Comparison of ENCODE assay signal across 8 cellular contexts in genomic region chr9:17116400-17116837, GRCh38. TPM values are rescaled to one million over a fixed set of nuclear protein-coding genes. Genes with fewer than 3 reads are reported as not detected.
DNase-seq lines count a peak whose midpoint lies in the region; ATAC-seq and TF ChIP-seq lines count a peak whose summit lies in the region.

No MANE protein-coding gene starts in this region.

- ATAC-seq in Right ventricle myocardium inferior = no peak
- peak; percentile 69 for ATAC-seq in lung (ENCODE audit: insufficient read depth, low FRiP score)
- no peak for ATAC-seq in HG03025 (IDR thresholded peaks at IDR 0.05; ENCODE audit: low FRiP score, unreplicated experiment)
- ATAC-seq in activated T-cell treated with anti-CD3 and anti-CD28 coated beads, Interleukin-2, amount 50 U/mL, for 72 hours (replicated peaks in 1 of 2) = no peak

- 4% methylated on average over 4 of the region's 4 CpGs for WGBS in mammary epithelial cell (ENCODE audit: low coverage, missing lambda C conversion rate)
- WGBS in lung, 2 donors = 28 to 39% methylated on average over 4 of the region's 4 CpGs

- DNase-seq in cardiac muscle cell (ENCODE audit: low read depth in 1 of 2, low spot score in 1 of 2) (peak; percentile 39 to 56), Right ventricle myocardium inferior (ENCODE audit: missing footprints) (no peak), NCI-H345 treated with DMSO at 0.1 percent for 48 hours (lab: John Stamatoyannopoulos, UW; ENCODE audit: unreplicated experiment) (peak; percentile 48), mammary epithelial cell (peak; percentile 30), lung (ENCODE audit: low spot score) (no peak)
- no peak for DNase-seq in activated T-cell treated with anti-CD3 and anti-CD28 coated beads, Interleukin-2, amount 50 U/mL, for 24 hours
- DNase-seq in activated T-cell treated with anti-CD3 and anti-CD28 coated beads, Interleukin-2, amount 50 U/mL, for 72 hours = no peak

- no peaks in the 10 kb centered on the region for H4K20me1 ChIP-seq in mammary epithelial cell (ENCODE audit: insufficient read depth, low read length)

- H3K9me3 Mint-ChIP-seq in activated T-cell treated with anti-CD3 and anti-CD28 coated beads, Interleukin-2, amount 50 U/mL, for 24 hours = no peaks in the 10 kb centered on the region
- no peaks in the 10 kb centered on the region for H3K9me3 Mint-ChIP-seq in activated T-cell treated with anti-CD3 and anti-CD28 coated beads, Interleukin-2, amount 50 U/mL, for 72 hours

- CTCF ChIA-PET in mammary epithelial cell (lab: Charles Lee; ENCODE audit: low non-redundant PET) = no interaction called here

- intact Hi-C loops in Right ventricle myocardium inferior (cut with DNase I) (loop anchor here (2.0 kb wide), 1 partner anchor 346 kb away; no protein-coding TSS in a partner anchor), mammary epithelial cell (cut with micrococcal nuclease) (loop anchor here (1.0 to 5.0 kb wide), 2 partner anchors 286 to 347 kb away; no protein-coding TSS in a partner anchor)

- no peak overlapping the region for H3K9ac ChIP-seq in mammary epithelial cell (ENCODE audit: insufficient read depth, low read length)

- H3K4me2 ChIP-seq in mammary epithelial cell (ENCODE audit: insufficient read depth, low read depth, low read length) = no peak overlapping the region

- H3K9me3 ChIP-seq in cardiac muscle cell (ENCODE audit: low read depth) (no peaks in the 10 kb centered on the region), mammary epithelial cell (replicated peaks; ENCODE audit: insufficient read depth, low read length) (no peaks in the 10 kb centered on the region), lung (ENCODE audit: control insufficient read depth in 2 of 2, insufficient read depth in 1 of 2, low read length in 1 of 2) (no peaks in the 10 kb centered on the region)

- no peaks in the 10 kb centered on the region for H3K79me2 ChIP-seq in mammary epithelial cell (ENCODE audit: insufficient read depth, low read length)

- H3K36me3 ChIP-seq in cardiac muscle cell = no peaks in the 10 kb centered on the region
- no peaks in the 10 kb centered on the region for H3K36me3 ChIP-seq in mammary epithelial cell (ENCODE audit: insufficient read depth, low read length)
- H3K36me3 ChIP-seq in lung (ENCODE audit: control insufficient read depth in 2 of 2, insufficient read depth in 2 of 2, low read length in 2 of 2) = no peaks in the 10 kb centered on the region

- in situ Hi-C loops in mammary epithelial cell (cut with MboI; ENCODE audit: low sequenced_read_pairs in 2 of 2) = loop anchor here (10.0 to 25.0 kb wide), 2 partner anchors 338 to 346 kb away; no protein-coding TSS in a partner anchor

- dilution Hi-C loops in mammary epithelial cell (cut with HindIII; ENCODE audit: low sequenced_read_pairs) = no loop called here

- no peaks in the 10 kb centered on the region for H3K4me1 ChIP-seq in cardiac muscle cell (ENCODE audit: low read depth)
- H3K4me1 ChIP-seq in mammary epithelial cell (ENCODE audit: insufficient read depth, low read length) = no peaks in the 10 kb centered on the region
- H3K4me1 ChIP-seq in lung (ENCODE audit: control insufficient read depth in 2 of 2, insufficient read depth in 2 of 2, low read length in 2 of 2) = no peaks in the 10 kb centered on the region

- H3K4me3 ChIP-seq in cardiac muscle cell = no peak overlapping the region
- H3K4me3 ChIP-seq in mammary epithelial cell (replicated peaks in 1 of 3; ENCODE audit: insufficient read depth in 1 of 3, low read depth in 2 of 3, low read length in 3 of 3) = no peak overlapping the region
- H3K4me3 ChIP-seq in lung = no peak overlapping the region

- H3K27ac Mint-ChIP-seq in activated T-cell treated with anti-CD3 and anti-CD28 coated beads, Interleukin-2, amount 50 U/mL, for 24 hours = no peak overlapping the region
- no peak overlapping the region for H3K27ac Mint-ChIP-seq in activated T-cell treated with anti-CD3 and anti-CD28 coated beads, Interleukin-2, amount 50 U/mL, for 72 hours

- peak overlapping the region; percentile 12 for H2AFZ ChIP-seq in mammary epithelial cell (ENCODE audit: low read depth, low read length)

- peak; percentile 44 for TF ChIP-seq CTCF in cardiac muscle cell (IDR thresholded peaks at IDR 0.05; ENCODE audit: low read depth, low read length)
- peak; percentile 41 to 47 for TF ChIP-seq CTCF in mammary epithelial cell (conservative IDR thresholded peaks at IDR 0.05 in 1 of 2, IDR thresholded peaks at IDR 0.05 in 1 of 2; ENCODE audit: extremely low read depth in 1 of 2, insufficient read depth in 1 of 2, low read depth in 1 of 2, low read length in 2 of 2)
- TF ChIP-seq CTCF in lung (IDR thresholded peaks at IDR 0.05; ENCODE audit: control extremely low read depth, extremely low read depth) = peak; percentile 7

- H3K36me3 Mint-ChIP-seq in activated T-cell treated with anti-CD3 and anti-CD28 coated beads, Interleukin-2, amount 50 U/mL, for 24 hours (ENCODE audit: low read depth) = no peaks in the 10 kb centered on the region
- no peaks in the 10 kb centered on the region for H3K36me3 Mint-ChIP-seq in activated T-cell treated with anti-CD3 and anti-CD28 coated beads, Interleukin-2, amount 50 U/mL, for 72 hours (ENCODE audit: insufficient read depth in 2 of 2)

- H3K4me3 Mint-ChIP-seq in activated T-cell treated with anti-CD3 and anti-CD28 coated beads, Interleukin-2, amount 50 U/mL, for 24 hours = no peak overlapping the region
- no peak overlapping the region for H3K4me3 Mint-ChIP-seq in activated T-cell treated with anti-CD3 and anti-CD28 coated beads, Interleukin-2, amount 50 U/mL, for 72 hours

- H3K27me3 Mint-ChIP-seq in activated T-cell treated with anti-CD3 and anti-CD28 coated beads, Interleukin-2, amount 50 U/mL, for 24 hours = no peaks in the 10 kb centered on the region
- H3K27me3 Mint-ChIP-seq in activated T-cell treated with anti-CD3 and anti-CD28 coated beads, Interleukin-2, amount 50 U/mL, for 72 hours (ENCODE audit: low read depth) = no peaks in the 10 kb centered on the region

- no peaks in the 10 kb centered on the region for H3K4me1 Mint-ChIP-seq in activated T-cell treated with anti-CD3 and anti-CD28 coated beads, Interleukin-2, amount 50 U/mL, for 24 hours (ENCODE audit: low read depth)
- no peaks in the 10 kb centered on the region for H3K4me1 Mint-ChIP-seq in activated T-cell treated with anti-CD3 and anti-CD28 coated beads, Interleukin-2, amount 50 U/mL, for 72 hours (ENCODE audit: low read depth)

- H3K27me3 ChIP-seq in cardiac muscle cell (no peaks in the 10 kb centered on the region), mammary epithelial cell (ENCODE audit: insufficient read depth, low read length) (no peaks in the 10 kb centered on the region), lung (ENCODE audit: control insufficient read depth, insufficient read depth) (no peaks in the 10 kb centered on the region)

- BruUV-seq in mammary epithelial cell (replicated peaks; lab: Mats Ljungman, UMichigan) = no TSS peak

- H3K27ac ChIP-seq in cardiac muscle cell = no peak overlapping the region
- no peak overlapping the region for H3K27ac ChIP-seq in mammary epithelial cell (ENCODE audit: insufficient read depth, low read depth, low read length)
- no peak overlapping the region for H3K27ac ChIP-seq in lung (ENCODE audit: low read depth in 1 of 2, low read length in 1 of 2)

RNA-seq across cellular contexts. Expression of gene CNTLN, which starts 18.4 kb away (rescaled TPM):
- total RNA-seq in cardiac muscle cell = 2.4 and 4.3 TPM in 2 replicates
- polyA plus RNA-seq in cardiac muscle cell = 2.9 and 3.7 TPM in 2 replicates
- total RNA-seq in Right ventricle myocardium inferior = 3.8 TPM
- total RNA-seq in mammary epithelial cell = 1 to 10 TPM; 3.5 to 6.3 TPM
- polyA plus RNA-seq in mammary epithelial cell = 2.3 TPM
- polyA minus RNA-seq in mammary epithelial cell = 0.98 TPM
- total RNA-seq in lung = 10 to 100 TPM in 1 of 2 donors, 1 to 10 TPM in 1; 5.4 to 30.3 TPM
- polyA plus RNA-seq in lung = 1 to 10 TPM; 2.1 to 2.7 TPM
- total RNA-seq in activated T-cell treated with anti-CD3 and anti-CD28 coated beads, Interleukin-2, amount 50 U/mL, for 72 hours = under 1 TPM; 0.22 to 0.67 TPM

Comparison
In these comparisons a context has a peak if more than half of its experiments do, and no peak if none do; other contexts are left out.
1. DNase-seq: peak in cardiac muscle cell (2 of 2), NCI-H345 treated with DMSO at 0.1 percent for 48 hours (single experiment) and mammary epithelial cell (single experiment); none in Right ventricle myocardium inferior (single experiment), lung (single experiment), activated T-cell treated with anti-CD3 and anti-CD28 coated beads, Interleukin-2, amount 50 U/mL, for 24 hours (single experiment) and activated T-cell treated with anti-CD3 and anti-CD28 coated beads, Interleukin-2, amount 50 U/mL, for 72 hours (0 of 2).
2. Peak in every context shown above with its lines, with median percentiles within 50 percentile points of each other: CTCF ChIP-seq.